ENCODE assay signal across 21 cellular contexts in genomic region chr5:15821506-15821905, GRCh38.
A peak's percentile ranks its signal among the peaks of the same experiment; 100 is the strongest.
DNase-seq lines count a peak whose midpoint lies in the region; TF ChIP-seq lines count a peak whose summit lies in the region.
"Had no signal": no experiment of that assay in that cellular context is flagged by ENCODE, and none has a peak within 500 bp of the region (broad histone marks: within the 10 kb centered on the region; RNA-seq: fewer than 3 reads in every experiment).

No MANE protein-coding gene starts in this region.

- H4K20me1 ChIP-seq in OCI-LY7 (ENCODE audit: insufficient read depth, low read length), result no peaks in the 10 kb centered on the region
- H4K20me1 ChIP-seq: BLaER1 had no signal

- no peak overlapping the region for H3K18ac ChIP-seq in mesendoderm (ENCODE audit: low read length)

- H2BK15ac ChIP-seq in mesendoderm (replicated peaks; ENCODE audit: low read depth), result no peak overlapping the region

- H3K56ac ChIP-seq in mesendoderm (ENCODE audit: low read length), result no peak overlapping the region

- H2AFZ ChIP-seq in OCI-LY7 (ENCODE audit: low read length), result no peak overlapping the region

- no peak for TF ChIP-seq EP300 in ovary (IDR thresholded peaks at IDR 0.05)

- no peaks in the 10 kb centered on the region for H3K27me3 ChIP-seq in mesendoderm (ENCODE audit: insufficient read depth, low read length, poor library complexity)
- H3K27me3 ChIP-seq in ovary, result no peaks in the 10 kb centered on the region
- H3K27me3 ChIP-seq: BLaER1 had no signal

- H2AK5ac ChIP-seq in mesendoderm (ENCODE audit: low read length), result no peak overlapping the region

- H3K23ac ChIP-seq in mesendoderm (ENCODE audit: low read length), result no peak overlapping the region

- intact Hi-C loops in OCI-LY7 (cut with micrococcal nuclease; ENCODE audit: unreplicated experiment) (no loop called here), ovary (cut with DNase I) (loop anchor here in 1 of 4 donors (10.0 kb wide), 1 partner anchor 317 kb away; the partner anchor contains the start of gene FBXL7)

- no peaks in the 10 kb centered on the region for H3K36me3 ChIP-seq in mesendoderm (ENCODE audit: control insufficient read depth, insufficient read depth, low read length)
- H3K36me3 ChIP-seq in OCI-LY7 (ENCODE audit: insufficient read depth, low read length), result no peaks in the 10 kb centered on the region
- no peaks in the 10 kb centered on the region for H3K36me3 ChIP-seq in ovary
- H3K36me3 ChIP-seq: BLaER1 had no signal

- H3K27ac ChIP-seq in mesendoderm (ENCODE audit: low read depth, low read length) (peak overlapping the region; percentile 38), OCI-LY7 (ENCODE audit: low read depth, low read length, poor library complexity, severe bottlenecking) (no peak overlapping the region), ovary (no peak overlapping the region)
- H3K27ac ChIP-seq: BLaER1, psoas muscle, RWPE1 had no signal

- H3K9ac ChIP-seq in mesendoderm (ENCODE audit: low read length), result no peak overlapping the region
- H3K9ac ChIP-seq: BLaER1 had no signal

- CTCF ChIA-PET in OCI-LY7 (lab: Charles Lee; ENCODE audit: unreplicated experiment), result no interaction called here

- TF ChIP-seq POLR2A in ovary (IDR thresholded peaks at IDR 0.05), result no peak

- BruUV-seq in OCI-LY7 (replicated peaks; lab: Mats Ljungman, UMichigan), result no TSS peak

- no peak overlapping the region for H2BK120ac ChIP-seq in mesendoderm (ENCODE audit: low read depth, low read length)

- H3K4me1 ChIP-seq in mesendoderm (ENCODE audit: control insufficient read depth, low read depth, low read length), result no peaks in the 10 kb centered on the region
- no peaks in the 10 kb centered on the region for H3K4me1 ChIP-seq in OCI-LY7 (ENCODE audit: insufficient read depth, low read length, poor library complexity, severe bottlenecking)
- no peaks in the 10 kb centered on the region for H3K4me1 ChIP-seq in ovary (ENCODE audit: insufficient read depth)
- H3K4me1 ChIP-seq: BLaER1, psoas muscle had no signal

- H4K5ac ChIP-seq in mesendoderm (ENCODE audit: low read length), result no peak overlapping the region

- H3K4me2 ChIP-seq in mesendoderm (ENCODE audit: low read length), result no peak overlapping the region
- H3K4me2 ChIP-seq in OCI-LY7 (ENCODE audit: low read length), result no peak overlapping the region
- H3K4me2 ChIP-seq: BLaER1 had no signal

- H3K79me1 ChIP-seq in mesendoderm (ENCODE audit: low read length), result no peaks in the 10 kb centered on the region

- H3K79me2 ChIP-seq in mesendoderm (ENCODE audit: control insufficient read depth, insufficient read depth, low read length) (no peaks in the 10 kb centered on the region), OCI-LY7 (ENCODE audit: insufficient read depth, low read depth, low read length) (no peaks in the 10 kb centered on the region)

- H3K9me2 ChIP-seq in OCI-LY7 (ENCODE audit: insufficient read depth, low read length), result no peaks in the 10 kb centered on the region

- DNase-seq in GM04504 (ENCODE audit: low read depth) (peak; percentile 17), NCI-H146 (lab: John Stamatoyannopoulos, UW) (peak; percentile 34), epithelial cell of esophagus (ENCODE audit: low read depth) (peak; percentile 6), mesendoderm (peak; percentile 60), germinal center (ENCODE audit: low spot score) (no peak), cerebellar cortex (ENCODE audit: low spot score) (no peak), OCI-LY7 (ENCODE audit: low spot score) (no peak), ovary (no peak)
- DNase-seq: activated CD4-positive, alpha-beta T cell treated with anti-CD3 and anti-CD28 coated beads, Interleukin-2, amount 10 ng/mL, durations not matched to agents 7 days and 5 days; activated naive CD4-positive, alpha-beta T cell treated with anti-CD3 and anti-CD28 coated beads for 36 hours; Calu3; left colon; midbrain; NCI-H187; NCI-H446; NK-92 treated with Interleukin-12 subunit alpha and Interleukin-12 subunit beta, amount 100 ng/mL, for 24 hours; psoas muscle; stimulated activated CD4-positive, alpha-beta T cell treated with anti-CD3 and anti-CD28 coated beads, Interleukin-12 subunit alpha, Interleukin-12 subunit beta, amount 100 ng/mL, for 4 hours had no signal

- no peak overlapping the region for H2BK5ac ChIP-seq in mesendoderm (ENCODE audit: low read length)

- TF ChIP-seq CTCF in epithelial cell of esophagus (IDR thresholded peaks at IDR 0.05; ENCODE audit: insufficient read depth, low read depth, low read length, missing control alignments) (no peak), OCI-LY7 (conservative IDR thresholded peaks at IDR 0.05; ENCODE audit: low read length) (no peak), ovary (IDR thresholded peaks at IDR 0.05) (no peak)

- H3K4me3 ChIP-seq in epithelial cell of esophagus (ENCODE audit: low read length) (no peak overlapping the region), mesendoderm (ENCODE audit: low read length) (no peak overlapping the region), OCI-LY7 (ENCODE audit: low read depth, low read length, poor library complexity, severe bottlenecking) (no peak overlapping the region), ovary (no peak overlapping the region)
- H3K4me3 ChIP-seq: BLaER1, GM12878, psoas muscle had no signal

- no peak overlapping the region for H4K8ac ChIP-seq in mesendoderm (ENCODE audit: low read depth, low read length)

- no peaks in the 10 kb centered on the region for H3K9me3 ChIP-seq in OCI-LY7 (ENCODE audit: low read length)
- no peaks in the 10 kb centered on the region for H3K9me3 ChIP-seq in ovary
- H3K9me3 ChIP-seq: BLaER1, psoas muscle had no signal

- no peak overlapping the region for H3K4ac ChIP-seq in mesendoderm (ENCODE audit: low read depth, low read length)

- POLR2A ChIA-PET in OCI-LY7 (lab: Charles Lee), result interaction anchor here (0.7 kb wide), 2 partner anchors 43 to 384 kb away, joined by 4 to 6 read pairs; no protein-coding TSS in a partner anchor

Comparison
In these comparisons a context has a peak if more than half of its experiments do, and no peak if none do; other contexts are left out.
1. DNase-seq: peak in GM04504 (single experiment), NCI-H146 (single experiment), epithelial cell of esophagus (single experiment) and mesendoderm (single experiment); none in germinal center (single experiment), cerebellar cortex (single experiment), OCI-LY7 (single experiment) and ovary (0 of 5).